21 cellular contexts compared by ENCODE assay signal in the genomic region with DNA sequence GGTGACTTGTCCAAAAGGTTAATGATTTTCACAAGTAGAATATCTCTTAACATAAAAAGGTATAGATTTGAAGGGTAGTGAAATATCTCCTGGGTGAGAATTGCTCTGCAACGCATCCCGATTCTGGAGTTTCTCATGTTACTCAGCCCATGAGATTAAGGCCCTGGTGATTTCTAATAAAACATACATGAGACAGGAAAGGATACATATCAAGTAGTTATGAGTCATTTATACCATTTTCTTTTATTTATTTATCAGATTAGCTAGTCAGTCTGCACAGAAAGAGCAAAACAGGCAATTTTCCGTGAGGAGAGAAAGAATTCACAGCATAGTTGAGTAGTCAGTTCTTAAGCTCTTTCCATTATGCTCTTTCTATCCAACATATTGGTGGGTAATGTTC.
A peak's percentile ranks its signal among the peaks of the same experiment; 100 is the strongest.
DNase-seq lines count a peak whose midpoint lies in the region; ATAC-seq, FAIRE-seq and TF ChIP-seq lines count a peak whose summit lies in the region.
"Had no signal": no experiment of that assay in that cellular context is flagged by ENCODE, and none has a peak within 500 bp of the region (broad histone marks: within the 10 kb centered on the region; RNA-seq: fewer than 3 reads in every experiment).

No MANE protein-coding gene starts in this region.

- no peaks in the 10 kb centered on the region for H3K9me1 ChIP-seq in endothelial cell of umbilical vein (replicated peaks; ENCODE audit: control insufficient read depth, extremely low read depth, insufficient read depth, low read length)

- H3K4me1 ChIP-seq in endothelial cell of umbilical vein (ENCODE audit: control insufficient read depth, extremely low read depth, insufficient read depth, low read length) = peaks cover 16% of the 10 kb centered on the region
- H3K4me1 ChIP-seq: BE2C, HAP-1 had no signal

- H3K9ac ChIP-seq in endothelial cell of umbilical vein (replicated peaks; ENCODE audit: extremely low read depth, insufficient read depth, low read length) = no peak overlapping the region
- H3K9ac ChIP-seq: GM23248 had no signal

- H3K9me3 Mint-ChIP-seq in activated CD4-positive, alpha-beta T cell treated with anti-CD3 and anti-CD28 coated beads, Interleukin-2, amount 10 ng/mL, durations not matched to agents 24 days and 14 days = no peaks in the 10 kb centered on the region
- H3K9me3 Mint-ChIP-seq: CD4-positive, alpha-beta T cell had no signal

- H4K20me1 ChIP-seq in endothelial cell of umbilical vein (replicated peaks; ENCODE audit: control insufficient read depth, extremely low read depth, insufficient read depth, low read length) = no peaks in the 10 kb centered on the region

- H3K9me3 ChIP-seq in endothelial cell of umbilical vein (replicated peaks; ENCODE audit: control insufficient read depth, insufficient read depth, low read length) = no peaks in the 10 kb centered on the region
- H3K9me3 ChIP-seq: BE2C, HAP-1 had no signal

- H2AFZ ChIP-seq in endothelial cell of umbilical vein (ENCODE audit: low read depth, low read length) = no peak overlapping the region
- H2AFZ ChIP-seq: GM23248 had no signal

- CTCF ChIA-PET in endothelial cell of umbilical vein (lab: Charles Lee) = interaction anchor here (0.7 to 2.1 kb wide), 11 partner anchors 9 to 700 kb away, joined by 3 to 7 read pairs (median 3); no protein-coding TSS in a partner anchor

- no peaks in the 10 kb centered on the region for H3K4me1 Mint-ChIP-seq in activated CD4-positive, alpha-beta T cell treated with anti-CD3 and anti-CD28 coated beads, Interleukin-2, amount 10 ng/mL, durations not matched to agents 24 days and 14 days

- intact Hi-C loops in endothelial cell of umbilical vein (cut with micrococcal nuclease) = loop anchor here (1.0 kb wide), 1 partner anchor 15 kb away; no protein-coding TSS in a partner anchor
- intact Hi-C loops in activated CD4-positive, alpha-beta T cell treated with anti-CD3 and anti-CD28 coated beads, Interleukin-2, amount 10 ng/mL, durations not matched to agents 24 days and 14 days (cut with micrococcal nuclease) = no loop called here

- POLR2A ChIA-PET in endothelial cell of umbilical vein (lab: Charles Lee) = interaction anchor here (0.8 kb wide), 1 partner anchor 10 kb away, joined by 3 read pairs; no protein-coding TSS in a partner anchor

- H3K79me2 ChIP-seq in endothelial cell of umbilical vein (ENCODE audit: control insufficient read depth, insufficient read depth, low read length) = no peaks in the 10 kb centered on the region

- no peaks in the 10 kb centered on the region for H3K36me3 ChIP-seq in brain microvascular endothelial cell (replicated peaks)
- no peaks in the 10 kb centered on the region for H3K36me3 ChIP-seq in endothelial cell of umbilical vein (ENCODE audit: control insufficient read depth in 2 of 2, extremely low read depth in 1 of 2, insufficient read depth in 2 of 2, low read length in 2 of 2)
- H3K36me3 ChIP-seq: BE2C, HAP-1 had no signal

- DNase-seq in DMS53 treated with DMSO at 0.1 percent for 48 hours (lab: John Stamatoyannopoulos, UW; ENCODE audit: unreplicated experiment) (peak; percentile 64), brain microvascular endothelial cell (peak; percentile 29), endothelial cell of umbilical vein (ENCODE audit: low read depth, low spot score) (peak; percentile 71), retinal pigment epithelial cell (ENCODE audit: low read depth) (peak; percentile 45), HTR-8/SVneo (ENCODE audit: insufficient read length, low spot score) (no peak)
- no peak for DNase-seq in activated CD4-positive, alpha-beta T cell treated with anti-CD3 and anti-CD28 coated beads, Interleukin-2, amount 10 ng/mL, durations not matched to agents 24 days and 14 days
- DNase-seq: ACHN; BE2C; CD4-positive, alpha-beta T cell; DMS153; DND-41; EL; GM23248; KBM-7 had no signal

- no peak for TF ChIP-seq POLR2A in endothelial cell of umbilical vein (IDR thresholded peaks at IDR 0.05; ENCODE audit: low read depth, low read length)

- no peaks in the 10 kb centered on the region for H3K36me3 Mint-ChIP-seq in activated CD4-positive, alpha-beta T cell treated with anti-CD3 and anti-CD28 coated beads, Interleukin-2, amount 10 ng/mL, durations not matched to agents 24 days and 14 days (ENCODE audit: low read depth)
- H3K36me3 Mint-ChIP-seq: IgD-negative memory B cell had no signal

- no peak for FAIRE-seq in endothelial cell of umbilical vein (lab: Jason Lieb, UNC)
- no peak for FAIRE-seq in HTR-8/SVneo (lab: Jason Lieb, UNC)
- FAIRE-seq: GM12878, GM19239 had no signal

- H3K27me3 ChIP-seq in brain microvascular endothelial cell (replicated peaks) (no peaks in the 10 kb centered on the region), endothelial cell of umbilical vein (ENCODE audit: control insufficient read depth in 2 of 2, insufficient read depth in 2 of 2, low read length in 2 of 2) (no peaks in the 10 kb centered on the region)
- H3K27me3 ChIP-seq: BE2C had no signal

- no peak overlapping the region for H3K27ac Mint-ChIP-seq in activated CD4-positive, alpha-beta T cell treated with anti-CD3 and anti-CD28 coated beads, Interleukin-2, amount 10 ng/mL, durations not matched to agents 24 days and 14 days
- H3K27ac Mint-ChIP-seq: CD4-positive, alpha-beta T cell; IgD-negative memory B cell had no signal

- BruUV-seq in endothelial cell of umbilical vein (replicated peaks; lab: Mats Ljungman, UMichigan) = no TSS peak

- dilution Hi-C loops in endothelial cell of umbilical vein (cut with MboI; ENCODE audit: extremely low pct_ligation_motif_present, low sequenced_read_pairs) = no loop called here

- no peak for ATAC-seq in GM19023 (IDR thresholded peaks at IDR 0.05; ENCODE audit: unreplicated experiment)
- ATAC-seq: GM12878 had no signal

- TF ChIP-seq CTCF in brain microvascular endothelial cell (IDR thresholded peaks at IDR 0.05; ENCODE audit: low read depth, low read length, missing control alignments) (no peak), endothelial cell of umbilical vein (IDR thresholded peaks at IDR 0.05; ENCODE audit: extremely low read depth in 1 of 2, insufficient read depth in 1 of 2, low read depth in 1 of 2, low read length in 2 of 2) (no peak), retinal pigment epithelial cell (conservative IDR thresholded peaks at IDR 0.05; ENCODE audit: low read depth, low read length) (no peak)

- H3K27ac ChIP-seq in brain microvascular endothelial cell (no peak overlapping the region), endothelial cell of umbilical vein (ENCODE audit: insufficient read depth, low read depth, low read length) (no peak overlapping the region)
- H3K27ac ChIP-seq: C4-2B, GM23248, HL-60 had no signal

- H3K27me3 Mint-ChIP-seq in activated CD4-positive, alpha-beta T cell treated with anti-CD3 and anti-CD28 coated beads, Interleukin-2, amount 10 ng/mL, durations not matched to agents 24 days and 14 days = peaks cover 2% of the 10 kb centered on the region
- H3K27me3 Mint-ChIP-seq: CD4-positive, alpha-beta T cell had no signal

- H3K4me2 ChIP-seq in endothelial cell of umbilical vein (ENCODE audit: insufficient read depth, low read length) = peak overlapping the region; percentile 47

- H3K4me3 Mint-ChIP-seq in activated CD4-positive, alpha-beta T cell treated with anti-CD3 and anti-CD28 coated beads, Interleukin-2, amount 10 ng/mL, durations not matched to agents 24 days and 14 days = no peak overlapping the region
- H3K4me3 Mint-ChIP-seq: CD4-positive, alpha-beta T cell; IgD-negative memory B cell had no signal

- H3K4me3 ChIP-seq in brain microvascular endothelial cell (ENCODE audit: low read depth, low read length) (no peak overlapping the region), endothelial cell of umbilical vein (replicated peaks in 1 of 3; ENCODE audit: insufficient read depth in 1 of 3, low read depth in 1 of 3, low read length in 3 of 3) (no peak overlapping the region), retinal pigment epithelial cell (ENCODE audit: low read length) (no peak overlapping the region)
- H3K4me3 ChIP-seq: GM12878, GM23248, HAP-1 had no signal

- in situ Hi-C loops in brain microvascular endothelial cell (cut with HindIII; ENCODE audit: low pct_ligation_motif_present, low sequenced_read_pairs) = no loop called here

TF ChIP-seq in endothelial cell of umbilical vein, 7 proteins besides CTCF, POLR2A, EP300 and RAD21:
- TF ChIP-seq MYC (IDR thresholded peaks at IDR 0.05; ENCODE audit: low read depth, low read length) (no peak), JUN (IDR thresholded peaks at IDR 0.05; ENCODE audit: borderline replicate concordance, insufficient read depth, insufficient read length, low read depth) (peak; percentile 52), FOS (IDR thresholded peaks at IDR 0.05; ENCODE audit: borderline replicate concordance, insufficient read depth, low read length) (peak; percentile 54), EZH2 (IDR thresholded peaks at IDR 0.05; ENCODE audit: borderline replicate concordance, low read depth, low read length, severe bottlenecking) (no peak), GATA2 (IDR thresholded peaks at IDR 0.05; ENCODE audit: insufficient read depth, insufficient read length, low read depth, low read length) (no peak), POLR2AphosphoS5 (IDR thresholded peaks at IDR 0.05; ENCODE audit: insufficient read depth, low read depth, low read length) (no peak)
- TF ChIP-seq, protein P1, sequence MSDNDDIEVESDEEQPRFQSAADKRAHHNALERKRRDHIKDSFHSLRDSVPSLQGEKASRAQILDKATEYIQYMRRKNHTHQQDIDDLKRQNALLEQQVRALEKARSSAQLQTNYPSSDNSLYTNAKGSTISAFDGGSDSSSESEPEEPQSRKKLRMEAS (IDR thresholded peaks at IDR 0.05; ENCODE audit: insufficient read depth, insufficient read length) = no peak

Comparison
In these comparisons a context has a peak if more than half of its experiments do, and no peak if none do; other contexts are left out.
1. DNase-seq: peak in DMS53 treated with DMSO at 0.1 percent for 48 hours (single experiment), brain microvascular endothelial cell (single experiment), endothelial cell of umbilical vein (single experiment) and retinal pigment epithelial cell (single experiment); none in activated CD4-positive, alpha-beta T cell treated with anti-CD3 and anti-CD28 coated beads, Interleukin-2, amount 10 ng/mL, durations not matched to agents 24 days and 14 days (single experiment) and HTR-8/SVneo (single experiment).